In genomic region chr19:49085868-49086232, GRCh38 we compare ENCODE assay signal across 1 cellular context.
TF ChIP-seq lines count a peak whose summit lies in the region.

No MANE protein-coding gene starts in this region.

TF ChIP-seq in GM23338, 12 proteins besides CTCF, POLR2A, EP300 and RAD21 (continued from another document):
- TF ChIP-seq NANOG (IDR thresholded peaks at IDR 0.05; ENCODE audit: borderline replicate concordance): no peak
- no peak for TF ChIP-seq JUNB (IDR thresholded peaks at IDR 0.05; ENCODE audit: unreplicated experiment)
- TF ChIP-seq REST (IDR thresholded peaks at IDR 0.05; ENCODE audit: unreplicated experiment): no peak
